ENCODE assay signal across 7 cellular contexts in genomic region chr1:202677433-202677832, GRCh38. TPM values are rescaled to one million over a fixed set of nuclear protein-coding genes. Genes with fewer than 3 reads are reported as not detected.
"Had no signal": no experiment of that assay in that cellular context is flagged by ENCODE, and none has a peak within 500 bp of the region (broad histone marks: within the 10 kb centered on the region; RNA-seq: fewer than 3 reads in every experiment).

No MANE protein-coding gene starts in this region.

- H3K4me3 ChIP-seq: K562 had no signal

- H3K4me3 Mint-ChIP-seq: IgD-negative memory B cell had no signal

- H3K27ac ChIP-seq: HL-60 had no signal

- ATAC-seq: K562 had no signal

- H3K27ac Mint-ChIP-seq: IgD-negative memory B cell had no signal

- FAIRE-seq: HTR-8/SVneo, K562 had no signal

- DNase-seq: IMR-90, KBM-7, KG1 had no signal

- H3K36me3 Mint-ChIP-seq: IgD-negative memory B cell had no signal

- H3K4me1 Mint-ChIP-seq: IgD-negative memory B cell had no signal

RNA-seq across cellular contexts. Expression of gene SYT2, which starts 32.8 kb away (rescaled TPM):
- total RNA-seq: K562 had no signal
- polyA plus RNA-seq: IgD-negative memory B cell, K562 had no signal
